In the genomic region with DNA sequence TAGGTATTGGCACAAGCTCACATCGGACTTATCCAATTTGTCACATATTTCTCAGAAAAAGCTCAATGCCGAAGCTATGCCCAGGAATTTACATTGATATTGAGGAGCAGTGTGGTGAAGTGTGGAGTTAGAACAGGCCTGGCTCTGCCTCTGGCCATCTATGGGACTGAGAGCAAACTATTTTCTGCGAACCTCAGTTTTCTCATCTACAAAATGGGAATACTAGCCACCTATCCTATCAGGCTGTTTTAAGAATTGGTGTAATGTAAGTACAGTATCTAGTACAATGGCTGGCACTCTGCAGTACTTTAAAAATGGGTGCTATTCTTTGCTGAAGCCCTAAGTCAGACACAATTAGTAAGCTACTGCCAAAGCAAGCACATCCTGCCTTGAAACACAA, we compare ENCODE assay signal across 27 cellular contexts.
"Had no signal": no experiment of that assay in that cellular context is flagged by ENCODE, and none has a peak within 500 bp of the region (broad histone marks: within the 10 kb centered on the region; RNA-seq: fewer than 3 reads in every experiment).

No MANE protein-coding gene starts in this region.

- ATAC-seq: esophagus mucosa, gastrocnemius medialis, heart left ventricle, left cardiac atrium, left lung, left ventricle myocardium superior, lower lobe of right lung had no signal

- H3K27ac ChIP-seq: coronary artery, dorsolateral prefrontal cortex, epithelial cell of prostate, esophagus squamous epithelium, gastrocnemius medialis, heart left ventricle, hepatocyte, left lung, lower lobe of right lung had no signal

- H3K4me1 Mint-ChIP-seq: immature natural killer cell, naive B cell had no signal

- H3K27ac Mint-ChIP-seq: immature natural killer cell, naive B cell had no signal

- H2AFZ ChIP-seq: hepatocyte had no signal

- H3K9me3 ChIP-seq: esophagus squamous epithelium, gastrocnemius medialis, heart left ventricle, left lung, lower lobe of right lung, mucosa of descending colon had no signal

- H3K4me2 ChIP-seq: hepatocyte had no signal

- H3K4me3 ChIP-seq: coronary artery, dorsolateral prefrontal cortex, esophagus squamous epithelium, gastrocnemius medialis, heart left ventricle, hepatocyte, left lung, lower lobe of right lung, mucosa of descending colon had no signal

- H3K36me3 ChIP-seq: esophagus squamous epithelium, gastrocnemius medialis, heart left ventricle, left lung, lower lobe of right lung had no signal

- H3K9me3 Mint-ChIP-seq: immature natural killer cell, mesothelial cell of epicardium, naive B cell had no signal

- DNase-seq: dermis blood vessel endothelial cell; dorsolateral prefrontal cortex; effector CD4-positive, alpha-beta T cell; effector memory CD4-positive, alpha-beta T cell; erythroblast; esophagus squamous epithelium; foreskin fibroblast; foreskin melanocyte; gastrocnemius medialis; heart left ventricle; hypothalamus; immature natural killer cell; left cardiac atrium; left lung; left ventricle myocardium superior; lower lobe of right lung; mesenchymal stem cell; naive B cell had no signal

- H3K4me1 ChIP-seq: gastrocnemius medialis, left lung, lower lobe of right lung had no signal

- H3K27me3 ChIP-seq: dorsolateral prefrontal cortex, esophagus squamous epithelium, gastrocnemius medialis, heart left ventricle, hepatocyte, left lung had no signal

- FAIRE-seq: colon, endometrium, keratinocyte had no signal

- H3K4me3 Mint-ChIP-seq: immature natural killer cell, mesothelial cell of epicardium, naive B cell had no signal

- H3K36me3 Mint-ChIP-seq: mesothelial cell of epicardium, naive B cell had no signal
